8 cellular contexts compared by ENCODE assay signal in the genomic region with DNA sequence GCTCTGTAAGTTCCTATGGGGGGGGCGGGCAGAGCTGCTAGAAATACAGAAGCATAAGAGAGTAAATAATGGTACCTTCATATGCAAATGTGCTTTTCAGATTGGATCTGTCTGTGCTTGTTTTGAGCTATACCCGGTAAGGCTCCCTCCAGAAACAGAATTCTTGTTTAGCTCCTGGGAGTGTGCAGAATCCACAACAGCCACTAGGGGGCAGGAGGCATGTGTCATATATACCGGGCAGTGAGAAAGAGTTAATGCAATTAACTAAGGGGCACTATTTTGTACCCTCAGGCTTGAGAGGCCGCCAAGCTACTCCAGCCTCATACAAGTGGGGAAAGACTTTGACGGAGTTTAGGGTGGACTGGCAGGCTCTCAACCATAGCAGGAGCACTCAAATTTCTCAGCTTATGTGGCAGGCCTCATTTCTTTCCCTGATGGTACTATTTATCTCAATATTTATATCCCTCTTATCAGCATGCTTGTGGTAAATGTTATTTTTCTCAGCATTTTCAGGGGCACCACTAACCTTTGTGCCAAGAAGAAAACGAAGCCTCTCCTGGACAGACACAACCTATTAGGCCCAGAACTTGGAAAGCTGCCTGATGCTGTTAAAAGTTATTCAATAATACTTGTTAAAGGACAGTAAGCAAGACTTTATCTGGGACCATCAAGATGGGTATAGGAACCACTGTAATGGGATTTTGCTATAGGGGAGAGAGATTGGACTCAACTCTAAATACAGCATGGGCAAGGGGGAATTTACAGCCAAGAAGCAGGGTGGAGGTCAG. TPM values are rescaled to one million over a fixed set of nuclear protein-coding genes. Genes with fewer than 3 reads are reported as not detected.
DNase-seq lines count a peak whose midpoint lies in the region; ATAC-seq, FAIRE-seq and TF ChIP-seq lines count a peak whose summit lies in the region.

No MANE protein-coding gene starts in this region.

- no peak overlapping the region for H3K4me2 ChIP-seq in A549
- H3K4me2 ChIP-seq in OCI-LY3 (ENCODE audit: low read length), result peak overlapping the region; percentile 44

- WGBS in A549 (ENCODE audit: missing lambda C conversion rate), result 3% methylated on average over 6 of the region's 6 CpGs

- no peaks in the 10 kb centered on the region for H3K79me2 ChIP-seq in OCI-LY3 (ENCODE audit: low read length)

- H3K4me1 ChIP-seq in A549 (peaks cover 7% of the 10 kb centered on the region; the same call in 1 of the 3 replicates), OCI-LY3 (ENCODE audit: low read length) (no peaks in the 10 kb centered on the region)

- POLR2A ChIA-PET in A549 (lab: Yijun Ruan, JAX), result interaction anchor here (0.7 to 2.8 kb wide), 5 partner anchors 11 to 82 kb away, joined by 3 to 30 read pairs (median 15); a partner anchor contains a TSS

- no peaks in the 10 kb centered on the region for H3K27me3 Mint-ChIP-seq in natural killer cell (ENCODE audit: low read depth in 2 of 2)
- H3K27me3 Mint-ChIP-seq in stimulated activated naive CD8-positive, alpha-beta T cell treated with anti-CD3 and anti-CD28 coated beads, Interleukin-15, amount 100 ng/mL, for 72 hours, result no peaks in the 10 kb centered on the region

- H3K27ac ChIP-seq in A549, result peak overlapping the region in 1 of 2 experiments; percentile 38; a peak in 3 of 6 replicates
- no peak overlapping the region for H3K27ac ChIP-seq in OCI-LY3 (ENCODE audit: low read length)

- no peaks in the 10 kb centered on the region for H3K36me3 Mint-ChIP-seq in natural killer cell

- ATAC-seq in A549, result peak; percentile 96 to 97
- peak; percentile 93 for ATAC-seq in esophagus mucosa
- peak; percentile 86 to 99 (median 97) for ATAC-seq in natural killer cell
- peak; percentile 97 for ATAC-seq in stimulated activated naive CD8-positive, alpha-beta T cell treated with anti-CD3 and anti-CD28 coated beads, Interleukin-15, amount 100 ng/mL, for 72 hours

- TF ChIP-seq CTCF in A549 (IDR thresholded peaks at IDR 0.05), result peak; percentile 97
- peak; percentile 85 for TF ChIP-seq CTCF in OCI-LY3 (IDR thresholded peaks at IDR 0.05; ENCODE audit: low read depth, low read length)
- TF ChIP-seq CTCF in natural killer cell (IDR thresholded peaks at IDR 0.05), result peak; percentile 95

- H3K4me3 ChIP-seq in A549, result no peak overlapping the region
- H3K4me3 ChIP-seq in OCI-LY3 (ENCODE audit: low read length), result no peak overlapping the region

- TF ChIP-seq RAD21 in A549 (conservative IDR thresholded peaks at IDR 0.05 in 1 of 2, IDR thresholded peaks at IDR 0.05 in 1 of 2), result peak; percentile 86 to 87

- CTCF ChIA-PET in A549 (lab: Yijun Ruan, JAX), result interaction anchor here (0.6 to 6.6 kb wide), 72 partner anchors 11 to 1319 kb away, joined by 3 to 163 read pairs (median 6); a partner anchor contains a TSS

- no peaks in the 10 kb centered on the region for H3K9me3 Mint-ChIP-seq in natural killer cell
- H3K9me3 Mint-ChIP-seq in stimulated activated naive CD8-positive, alpha-beta T cell treated with anti-CD3 and anti-CD28 coated beads, Interleukin-15, amount 100 ng/mL, for 72 hours, result no peaks in the 10 kb centered on the region

- H3K9ac ChIP-seq in OCI-LY3 (ENCODE audit: low read length), result no peak overlapping the region

- H3K36me3 ChIP-seq in OCI-LY3 (replicated peaks; ENCODE audit: low read depth, low read length), result no peaks in the 10 kb centered on the region

- no peak for TF ChIP-seq POLR2A in A549 (IDR thresholded peaks at IDR 0.05; ENCODE audit: low read length)

- no peak overlapping the region for H3K4me3 Mint-ChIP-seq in natural killer cell
- no peak overlapping the region for H3K4me3 Mint-ChIP-seq in stimulated activated naive CD8-positive, alpha-beta T cell treated with anti-CD3 and anti-CD28 coated beads, Interleukin-15, amount 100 ng/mL, for 72 hours

- H3K27ac Mint-ChIP-seq in natural killer cell, result no peak overlapping the region
- no peak overlapping the region for H3K27ac Mint-ChIP-seq in stimulated activated naive CD8-positive, alpha-beta T cell treated with anti-CD3 and anti-CD28 coated beads, Interleukin-15, amount 100 ng/mL, for 72 hours

- FAIRE-seq in A549 (lab: Jason Lieb, UNC), result peak; percentile 61
- FAIRE-seq in GM18507 (lab: Jason Lieb, UNC), result peak; percentile 87

- H3K9me3 ChIP-seq in A549, result no peaks in the 10 kb centered on the region
- no peaks in the 10 kb centered on the region for H3K9me3 ChIP-seq in OCI-LY3 (ENCODE audit: insufficient read depth, low read length)

- intact Hi-C loops in natural killer cell (cut with micrococcal nuclease), result loop anchor here (1.0 kb wide), 2 partner anchors 51 to 157 kb away; a partner anchor contains a TSS

- TF ChIP-seq EP300 in A549 (IDR thresholded peaks at IDR 0.05), result no peak

- peak overlapping the region; percentile 60; the same call in 1 of the 2 replicates for H2AFZ ChIP-seq in OCI-LY3 (ENCODE audit: low read depth, low read length)

- no peaks in the 10 kb centered on the region for H3K4me1 Mint-ChIP-seq in natural killer cell
- H3K4me1 Mint-ChIP-seq in stimulated activated naive CD8-positive, alpha-beta T cell treated with anti-CD3 and anti-CD28 coated beads, Interleukin-15, amount 100 ng/mL, for 72 hours, result no peaks in the 10 kb centered on the region

- no peaks in the 10 kb centered on the region for H4K20me1 ChIP-seq in OCI-LY3 (ENCODE audit: insufficient read depth, low read length)

- DNase-seq in A549 (ENCODE audit: low read depth in 1 of 2, low spot score in 1 of 2), result peak; percentile 83 to 84
- DNase-seq in GM18507 (ENCODE audit: extremely low spot score, insufficient read length, low read depth), result peak; percentile 52
- peak; percentile 64 for DNase-seq in HK-2 (ENCODE audit: unreplicated experiment)
- peak; percentile 86 for DNase-seq in activated CD8-positive, alpha-beta memory T cell treated with anti-CD3 and anti-CD28 coated beads, Interleukin-2, amount 50 U/mL, for 48 hours
- peak; percentile 60 for DNase-seq in natural killer cell
- peak; percentile 68 to 78 for DNase-seq in stimulated activated naive CD8-positive, alpha-beta T cell treated with anti-CD3 and anti-CD28 coated beads, Interleukin-15, amount 100 ng/mL, for 72 hours

- H3K27me3 ChIP-seq in OCI-LY3 (ENCODE audit: low read depth, low read length), result no peaks in the 10 kb centered on the region

TF ChIP-seq in A549, 52 proteins besides CTCF, POLR2A, EP300 and RAD21:
- TF ChIP-seq RNF2 (IDR thresholded peaks at IDR 0.05; ENCODE audit: borderline replicate concordance, low read depth) (no peak), NPAS2 (CRISPR knock-in tag; IDR thresholded peaks at IDR 0.05; ENCODE audit: borderline replicate concordance) (no peak), SMC3 (IDR thresholded peaks at IDR 0.05) (peak; percentile 89)
TF ChIP-seq in A549: peak in this region for 1.

RNA-seq across cellular contexts. Expression of a gene that starts 10.7 kb away (rescaled TPM):
- polyA plus RNA-seq in A549 (2011; rRNA removed) (191 and 202 TPM in 2 replicates), A549 (2017; fragmentation: RNase III; extraction: RNeasy Plus Mini Kit Qiagen cat#74134 plus additional on column Dnase treatment) (106 to 114 TPM (median 112 TPM) in 3 replicates)
- 205 and 246 TPM in 2 replicates for polyA plus RNA-seq in A549 (2012; cell fraction: cytosol; rRNA removed)
- polyA plus RNA-seq in A549 (2012; cell fraction: nucleus; rRNA removed), result 138 and 220 TPM in 2 replicates
- polyA minus RNA-seq in A549 (2011; rRNA and poly(A)+ RNA removed), result 82.3 and 91.1 TPM in 2 replicates
- total RNA-seq in esophagus mucosa (1.2 TPM), natural killer cell (10 to 100 TPM; 11.3 to 20.0 (median 15.1) TPM)

RNA-seq across cellular contexts. Expression of a gene that starts 16.9 kb away (rescaled TPM):
- polyA plus RNA-seq in A549 (2011; rRNA removed) (2,851 and 4,311 TPM in 2 replicates), A549 (2017; fragmentation: RNase III; extraction: RNeasy Plus Mini Kit Qiagen cat#74134 plus additional on column Dnase treatment) (2,383 to 2,467 TPM (median 2,404 TPM) in 3 replicates)
- 3,984 and 4,472 TPM in 2 replicates for polyA plus RNA-seq in A549 (2012; cell fraction: cytosol; rRNA removed)
- 2,091 and 2,511 TPM in 2 replicates for polyA plus RNA-seq in A549 (2012; cell fraction: nucleus; rRNA removed)
- polyA minus RNA-seq in A549 (2011; rRNA and poly(A)+ RNA removed), result 2,750 and 3,886 TPM in 2 replicates
- total RNA-seq in esophagus mucosa (475 TPM), natural killer cell (1,000 to 10,000 TPM; 1,492 to 1,665 (median 1,530) TPM)

RNA-seq across cellular contexts. Expression of a gene that starts 51.4 kb away (rescaled TPM):
- 0.31 and 0.60 TPM in 2 replicates for polyA plus RNA-seq in A549 (2011; rRNA removed)
- 0.87 and 1.1 TPM in 2 replicates for polyA plus RNA-seq in A549 (2012; cell fraction: cytosol; rRNA removed)
- polyA plus RNA-seq in A549 (2012; cell fraction: nucleus; rRNA removed), result 0.86 and 1.7 TPM in 2 replicates
- polyA plus RNA-seq in A549 (2017; fragmentation: RNase III; extraction: RNeasy Plus Mini Kit Qiagen cat#74134 plus additional on column Dnase treatment), result 0.35 to 0.62 TPM (median 0.61 TPM) in 3 replicates
- 0.37 and 0.73 TPM in 2 replicates for polyA minus RNA-seq in A549 (2011; rRNA and poly(A)+ RNA removed)
- 2.7 TPM for total RNA-seq in esophagus mucosa
- 100 to 1,000 TPM; 138 to 163 (median 147) TPM for total RNA-seq in natural killer cell

Comparison
In these comparisons a context has a peak if more than half of its experiments do, and no peak if none do; other contexts are left out.
1. RNA of a gene that starts 51.4 kb away (total RNA-seq): 138 to 163 TPM in natural killer cell; 2.7 TPM in esophagus mucosa (single experiment); every median in the first group is over 10 times any median in the second.
2. Peak in every context shown above with its lines, with median percentiles within 50 percentile points of each other: ATAC-seq, DNase-seq and CTCF ChIP-seq.